ENCODE assay signal across 22 cellular contexts in genomic region chr10:69831231-69831855, GRCh38. TPM values are rescaled to one million over a fixed set of nuclear protein-coding genes. Genes with fewer than 3 reads are reported as not detected.
A peak's percentile ranks its signal among the peaks of the same experiment; 100 is the strongest.
DNase-seq lines count a peak whose midpoint lies in the region; ATAC-seq and TF ChIP-seq lines count a peak whose summit lies in the region.
"Had no signal": no experiment of that assay in that cellular context is flagged by ENCODE, and none has a peak within 500 bp of the region (broad histone marks: within the 10 kb centered on the region; RNA-seq: fewer than 3 reads in every experiment).

No MANE protein-coding gene starts in this region.

- H3K27ac ChIP-seq in IMR-90 (ENCODE audit: insufficient read depth, low read length) = no peak overlapping the region
- no peak overlapping the region for H3K27ac ChIP-seq in esophagus squamous epithelium
- H3K27ac ChIP-seq: HL-60, ovary, right lobe of liver had no signal

- peak; percentile 42 for DNase-seq in AG20443 (ENCODE audit: low spot score)
- DNase-seq in IMR-90 = peak; percentile 42
- peak; percentile 69 for DNase-seq in kidney tubule cell (ENCODE audit: low spot score)
- DNase-seq in iPS-NIHi11 (ENCODE audit: low spot score) = no peak
- no peak for DNase-seq in mesenteric fat pad (ENCODE audit: low spot score)
- DNase-seq in esophagus squamous epithelium (lab: John Stamatoyannopoulos, UW) = no peak
- no peak for DNase-seq in NCI-H1092 (lab: John Stamatoyannopoulos, UW)
- DNase-seq: activated CD4-positive, alpha-beta memory T cell treated with anti-CD3 and anti-CD28 coated beads, Interleukin-2, amount 10 ng/mL, durations not matched to agents 7 days and 5 days; activated CD4-positive, CD25-positive, alpha-beta regulatory T cell; activated effector memory CD4-positive, alpha-beta T cell treated with Interleukin-2 at 50 U/mL for 16 hours; activated naive CD8-positive, alpha-beta T cell treated with anti-CD3 and anti-CD28 coated beads, Interleukin-2, amount 50 U/mL, for 24 hours; CD8-positive, alpha-beta T cell; DMS53; mesendoderm; NCI-H146; NCI-H510A treated with DMSO at 0.1 percent for 48 hours; ovary; right lobe of liver; stimulated activated CD8-positive, alpha-beta memory T cell treated with anti-CD3 and anti-CD28 coated beads, Interleukin-4, amount 100 ng/mL, for 48 hours; trophoblast cell had no signal

- dilution Hi-C loops in IMR-90 (cut with HindIII; ENCODE audit: low sequenced_read_pairs, unreplicated experiment) = no loop called here

- no peak overlapping the region for H2BK120ac ChIP-seq in IMR-90 (ENCODE audit: low read depth, low read length)

- H4K8ac ChIP-seq in IMR-90 (ENCODE audit: low read depth in 2 of 2, low read length in 2 of 2) = no peak overlapping the region

- no peak overlapping the region for H2BK15ac ChIP-seq in IMR-90 (ENCODE audit: low read depth, low read length)

- ATAC-seq in IMR-90 (ENCODE audit: low read depth) (peak; percentile 81), SK-N-SH treated with all-trans-retinoic acid at 6 μM for 48 hours (peak; percentile 62)
- ATAC-seq: activated naive CD8-positive, alpha-beta T cell treated with anti-CD3 and anti-CD28 coated beads, Interleukin-2, amount 50 U/mL, for 24 hours; CD8-positive, alpha-beta T cell; right lobe of liver had no signal

- H2BK5ac ChIP-seq in IMR-90 (ENCODE audit: low read depth, low read length, poor library complexity, severe bottlenecking) = no peak overlapping the region

- no peak overlapping the region; the same call in 1 of the 2 replicates for H2BK20ac ChIP-seq in IMR-90 (ENCODE audit: low read depth, low read length)

- peak overlapping the region; percentile 48; the same call in 1 of the 2 replicates for H3K14ac ChIP-seq in IMR-90 (replicated peaks; ENCODE audit: low read depth, low read length)

- H2AFZ ChIP-seq in IMR-90 (replicated peaks; ENCODE audit: low read length, poor library complexity) = no peak overlapping the region

- intact Hi-C loops in IMR-90 (cut with micrococcal nuclease) (no loop called here), esophagus squamous epithelium (cut with DNase I) (no loop called here)

- H4K91ac ChIP-seq in IMR-90 (ENCODE audit: insufficient read depth, low read depth, low read length) = no peak overlapping the region

- no peak for TF ChIP-seq POLR2A in IMR-90 (IDR thresholded peaks at IDR 0.05; ENCODE audit: low read depth, low read length)
- TF ChIP-seq POLR2A in esophagus squamous epithelium (IDR thresholded peaks at IDR 0.05) = no peak

- H3K4ac ChIP-seq in IMR-90 (ENCODE audit: low read depth, low read length) = no peak overlapping the region

- no peak overlapping the region for H4K5ac ChIP-seq in IMR-90 (ENCODE audit: low read depth, low read length)

- 0 out of 2 replicates have a peak, but pooled peaks have one; percentile 3 for TF ChIP-seq CTCF in IMR-90 (conservative IDR thresholded peaks at IDR 0.05; ENCODE audit: low read depth, low read length)
- TF ChIP-seq CTCF in esophagus squamous epithelium (IDR thresholded peaks at IDR 0.05) = no peak

- no peak overlapping the region for H2AK5ac ChIP-seq in IMR-90 (ENCODE audit: low read depth, low read length)

- POLR2A ChIA-PET in IMR-90 (lab: Charles Lee; ENCODE audit: unreplicated experiment) = no interaction called here

- 100% methylated on average over 1 of the region's 5 CpGs; no CpG with 5 or more reads in 1 of the 2 experiments for WGBS in IMR-90 (ENCODE audit: extremely low coverage in 2 of 2, insufficient read length in 1 of 2), 2 experiments
- WGBS in esophagus squamous epithelium, 2 donors = 69 to 80% methylated on average over 3 to 4 of the region's 5 CpGs

- no peak overlapping the region for H3K23ac ChIP-seq in IMR-90 (ENCODE audit: low read depth, low read length)

- no peaks in the 10 kb centered on the region for H3K36me3 ChIP-seq in IMR-90 (ENCODE audit: control insufficient read depth, insufficient read depth, low read length)
- H3K36me3 ChIP-seq in esophagus squamous epithelium = no peaks in the 10 kb centered on the region
- H3K36me3 ChIP-seq: ovary, right lobe of liver had no signal

- H3K56ac ChIP-seq in IMR-90 (ENCODE audit: extremely low read depth, insufficient read depth, low read length) = no peak overlapping the region

- no peak overlapping the region for H2AK9ac ChIP-seq in IMR-90 (replicated peaks; ENCODE audit: low read depth, low read length, poor library complexity)

- H3K9me3 ChIP-seq in IMR-90 (ENCODE audit: control insufficient read depth, insufficient read depth, low read length) (no peaks in the 10 kb centered on the region), esophagus squamous epithelium (no peaks in the 10 kb centered on the region)
- H3K9me3 ChIP-seq: ovary, right lobe of liver had no signal

- H3K4me3 ChIP-seq in IMR-90 (ENCODE audit: insufficient read depth, low read depth, low read length) (no peak overlapping the region), esophagus squamous epithelium (no peak overlapping the region)
- H3K4me3 ChIP-seq: ovary, right lobe of liver had no signal

- no peak overlapping the region for H3K9ac ChIP-seq in IMR-90 (ENCODE audit: low read depth, low read length)

- no peak for TF ChIP-seq RAD21 in IMR-90 (IDR thresholded peaks at IDR 0.05; ENCODE audit: low read length)

- BruUV-seq in IMR-90 (replicated peaks; lab: Mats Ljungman, UMichigan) = no TSS peak

- no peak overlapping the region for H3K18ac ChIP-seq in IMR-90 (ENCODE audit: low read depth, low read length)

- H3K4me1 ChIP-seq in IMR-90 (ENCODE audit: control insufficient read depth, insufficient read depth, low read length) (peaks cover 9% of the 10 kb centered on the region), esophagus squamous epithelium (no peaks in the 10 kb centered on the region)
- H3K4me1 ChIP-seq: right lobe of liver had no signal

- H3K4me2 ChIP-seq in IMR-90 (ENCODE audit: low read depth, low read length) = no peak overlapping the region

- H3K27me3 ChIP-seq in IMR-90 (ENCODE audit: control insufficient read depth, insufficient read depth, low read length) (no peaks in the 10 kb centered on the region), esophagus squamous epithelium (peaks cover 0 to 3% (median 0%) of the 10 kb centered on the region in 4 donors)
- H3K27me3 ChIP-seq: ovary, right lobe of liver had no signal

- CTCF ChIA-PET in IMR-90 (lab: Yijun Ruan, JAX) = no interaction called here

- H4K20me1 ChIP-seq in IMR-90 (ENCODE audit: insufficient read depth, low read length) = no peaks in the 10 kb centered on the region; the same call in 1 of the 2 replicates

- H3K9me1 ChIP-seq in IMR-90 (ENCODE audit: insufficient read depth, low read length) = peaks cover 11% of the 10 kb centered on the region

- peaks cover 8 to 57% of the 10 kb centered on the region in 2 experiments for H3K79me1 ChIP-seq in IMR-90 (ENCODE audit: low read depth in 1 of 2, low read length in 2 of 2)

- in situ Hi-C loops in IMR-90 (cut with MboI; ENCODE audit: low sequenced_read_pairs) = no loop called here

TF ChIP-seq in IMR-90, 13 proteins besides CTCF, POLR2A, EP300 and RAD21:
- TF ChIP-seq CHD1 (IDR thresholded peaks at IDR 0.05; ENCODE audit: low read depth, low read length) (no peak), MAZ (IDR thresholded peaks at IDR 0.05; ENCODE audit: borderline replicate concordance, low read depth, low read length) (no peak), MXI1 (IDR thresholded peaks at IDR 0.05; ENCODE audit: borderline replicate concordance, low read depth, low read length) (no peak), MAFK (IDR thresholded peaks at IDR 0.05; ENCODE audit: low read depth, low read length) (no peak), BHLHE40 (IDR thresholded peaks at IDR 0.05; ENCODE audit: low read depth, low read length) (peak; percentile 63; the same call in 1 of the 2 replicates)

TF ChIP-seq in SK-N-SH treated with all-trans-retinoic acid at 6 μM for 48 hours, 23 proteins besides CTCF, POLR2A, EP300 and RAD21:
- no peak for TF ChIP-seq ZNF70 (CRISPR knock-in tag; IDR thresholded peaks at IDR 0.05)

RNA-seq across cellular contexts. Expression of gene COL13A1, which starts 29.6 kb away (rescaled TPM):
- total RNA-seq in IMR-90 (2012; rRNA removed) (10.8 and 12.2 TPM in 2 replicates), mesenteric fat pad (not detected), esophagus squamous epithelium (1 to 10 TPM in 2 of 4 donors, not detected in 2; 2.0 to 3.8 TPM)
- polyA plus RNA-seq in IMR-90 (2012; rRNA removed) = 31.3 and 32.0 TPM in 2 replicates
- 19.3 and 25.7 TPM in 2 replicates for polyA plus RNA-seq in IMR-90 (2012; cell fraction: cytosol; rRNA removed)
- 64.7 and 77.6 TPM in 2 replicates for polyA plus RNA-seq in IMR-90 (2012; cell fraction: nucleus; rRNA removed; ENCODE audit: low replicate concordance)
- total RNA-seq: activated CD4-positive, alpha-beta memory T cell treated with anti-CD3 and anti-CD28 coated beads, Interleukin-2, amount 10 ng/mL, durations not matched to agents 7 days and 5 days; CD8-positive, alpha-beta T cell had no signal

Comparison
In these comparisons a context has a peak if more than half of its experiments do, and no peak if none do; other contexts are left out.
1. DNase-seq: peak in AG20443 (single experiment), IMR-90 (single experiment) and kidney tubule cell (single experiment); none in iPS-NIHi11 (single experiment), mesenteric fat pad (single experiment), esophagus squamous epithelium (single experiment) and NCI-H1092 (single experiment).